12 cellular contexts compared by ENCODE assay signal in the genomic region with DNA sequence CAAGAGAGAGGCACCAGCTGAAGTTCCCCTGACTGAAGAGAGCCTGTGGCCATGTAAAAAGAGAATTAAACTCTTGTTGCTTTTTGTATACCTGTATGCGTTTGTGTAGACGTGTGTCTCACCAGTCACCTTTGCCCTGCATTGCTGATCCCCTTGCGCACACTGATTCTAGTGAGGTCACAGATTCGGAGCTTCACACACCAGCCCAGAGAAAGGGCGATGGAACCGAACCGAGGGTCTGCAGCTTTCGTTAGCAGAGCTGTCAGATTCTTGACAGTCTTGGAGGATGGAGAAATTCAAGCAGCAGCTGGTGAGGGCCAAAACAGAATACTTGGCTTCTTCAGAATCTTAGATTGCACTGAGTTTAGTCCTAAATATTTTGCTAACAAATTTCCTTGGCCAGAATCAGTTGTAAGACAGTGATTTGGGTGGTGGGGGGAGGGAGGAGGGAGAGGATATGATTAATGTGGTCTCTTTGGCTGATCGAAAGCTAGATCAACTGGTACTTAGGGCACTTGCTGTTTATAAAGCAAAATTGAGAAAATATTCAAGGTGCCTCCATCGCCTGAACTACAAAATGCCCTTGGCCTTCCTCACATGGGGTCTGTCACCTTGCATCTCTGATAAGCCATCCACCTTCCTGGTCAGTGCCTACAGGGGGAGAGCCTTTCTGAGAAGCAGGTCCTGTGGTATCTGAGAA.
DNase-seq lines count a peak whose midpoint lies in the region; ATAC-seq, FAIRE-seq and TF ChIP-seq lines count a peak whose summit lies in the region.
"Had no signal": no experiment of that assay in that cellular context is flagged by ENCODE, and none has a peak within 500 bp of the region (broad histone marks: within the 10 kb centered on the region; RNA-seq: fewer than 3 reads in every experiment).

No MANE protein-coding gene starts in this region.

- H3K4me2 ChIP-seq in BLaER1, result peak overlapping the region; percentile 97
- peak overlapping the region; percentile 64 for H3K4me2 ChIP-seq in GM23338
- peak overlapping the region; percentile 70 for H3K4me2 ChIP-seq in astrocyte (ENCODE audit: low read length)

- CTCF ChIA-PET in naive thymus-derived CD4-positive, alpha-beta T cell (lab: Charles Lee), result no interaction called here

- POLR2A ChIA-PET in naive thymus-derived CD4-positive, alpha-beta T cell (lab: Charles Lee), result no interaction called here

- ATAC-seq in GM23338 (no peak), left lobe of liver (no peak)
- ATAC-seq in naive thymus-derived CD4-positive, alpha-beta T cell, result no peak

- no peak for DNase-seq in GM23338 (ENCODE audit: low spot score)
- DNase-seq in astrocyte (ENCODE audit: low read depth), result no peak
- no peak for DNase-seq in naive thymus-derived CD4-positive, alpha-beta T cell
- DNase-seq in NCI-H1105 treated with DMSO at 0.1 percent for 48 hours (lab: John Stamatoyannopoulos, UW), result no peak
- DNase-seq in NCI-H748 (lab: John Stamatoyannopoulos, UW; ENCODE audit: unreplicated experiment), result no peak
- DNase-seq in left lobe of liver (ENCODE audit: low spot score), result no peak
- DNase-seq in activated effector memory CD4-positive, alpha-beta T cell treated with anti-CD3 and anti-CD28 coated beads, Interleukin-2, amount 50 U/mL, for 16 hours, result no peak
- DNase-seq: COR-L47; NCI-H1930; stimulated activated CD8-positive, alpha-beta memory T cell treated with anti-CD3 and anti-CD28 coated beads, Interleukin-4, amount 100 ng/mL, for 48 hours had no signal

- TF ChIP-seq CTCF in GM23338 (conservative IDR thresholded peaks at IDR 0.05; ENCODE audit: low read depth in 2 of 2) (no peak), astrocyte (IDR thresholded peaks at IDR 0.05; ENCODE audit: insufficient read depth, low read depth, low read length) (no peak)

- H3K36me3 ChIP-seq in BLaER1 (peaks cover 8% of the 10 kb centered on the region; the same call in 1 of the 2 replicates), GM23338 (ENCODE audit: insufficient read depth) (peaks cover 18% of the 10 kb centered on the region), astrocyte (ENCODE audit: insufficient read depth, low read length) (peaks cover 3% of the 10 kb centered on the region)
- H3K36me3 ChIP-seq in naive thymus-derived CD4-positive, alpha-beta T cell (ENCODE audit: control insufficient read depth in 2 of 3, insufficient read depth in 3 of 3, low read length in 3 of 3), result no peaks in the 10 kb centered on the region

- H3K9me3 Mint-ChIP-seq in GM23338 (no peaks in the 10 kb centered on the region), astrocyte (ENCODE audit: unreplicated experiment) (no peaks in the 10 kb centered on the region)
- peaks cover 0 to 2% (median 0%) of the 10 kb centered on the region in 11 donors for H3K9me3 Mint-ChIP-seq in naive thymus-derived CD4-positive, alpha-beta T cell
- H3K9me3 Mint-ChIP-seq: dendritic cell treated with granulocyte-macrophage colony-stimulating factor and Interleukin-4, amounts not matched to agents 40 ng/mL and 50 ng/mL, for 4 days had no signal

- no peaks in the 10 kb centered on the region for H4K20me1 ChIP-seq in BLaER1
- H4K20me1 ChIP-seq in GM23338 (replicated peaks; ENCODE audit: insufficient read depth), result no peaks in the 10 kb centered on the region
- no peaks in the 10 kb centered on the region for H4K20me1 ChIP-seq in astrocyte (ENCODE audit: insufficient read depth, low read length)

- H3K36me3 Mint-ChIP-seq in GM23338 (ENCODE audit: low read depth) (peaks cover 54% of the 10 kb centered on the region), astrocyte (ENCODE audit: low read depth, unreplicated experiment) (peaks cover 12% of the 10 kb centered on the region)
- H3K36me3 Mint-ChIP-seq in naive thymus-derived CD4-positive, alpha-beta T cell, result peaks cover 0 to 5% (median 0%) of the 10 kb centered on the region in 5 donors

- H3K4me1 Mint-ChIP-seq in GM23338 (peaks cover 34% of the 10 kb centered on the region), astrocyte (ENCODE audit: low read depth, unreplicated experiment) (peaks cover 41% of the 10 kb centered on the region)
- peaks cover 21 to 41% (median 35%) of the 10 kb centered on the region in 7 donors for H3K4me1 Mint-ChIP-seq in naive thymus-derived CD4-positive, alpha-beta T cell

- no peak for FAIRE-seq in astrocyte (lab: Jason Lieb, UNC)

- peak overlapping the region; percentile 96 for H3K27ac ChIP-seq in BLaER1
- H3K27ac ChIP-seq in GM23338 (ENCODE audit: low read depth), result peak overlapping the region; percentile 94
- H3K27ac ChIP-seq in astrocyte (ENCODE audit: low read depth, low read length), result no peak overlapping the region
- H3K27ac ChIP-seq in naive thymus-derived CD4-positive, alpha-beta T cell (ENCODE audit: low read depth, low read length), result no peak overlapping the region

- peaks cover 22% of the 10 kb centered on the region for H3F3A ChIP-seq in GM23338 (replicated peaks; ENCODE audit: low read depth)

- H2AFZ ChIP-seq in GM23338, result no peak overlapping the region
- no peak overlapping the region for H2AFZ ChIP-seq in astrocyte (ENCODE audit: low read depth, low read length)

- peak overlapping the region; percentile 78 for H3K9ac ChIP-seq in BLaER1
- no peak overlapping the region for H3K9ac ChIP-seq in astrocyte (ENCODE audit: low read length)

- intact Hi-C loops in naive thymus-derived CD4-positive, alpha-beta T cell (cut with micrococcal nuclease), result no loop called here

- peak overlapping the region; percentile 38; the same call in 2 of the 3 replicates for H3K4me3 Mint-ChIP-seq in GM23338
- no peak overlapping the region for H3K4me3 Mint-ChIP-seq in astrocyte (ENCODE audit: unreplicated experiment)
- H3K4me3 Mint-ChIP-seq in naive thymus-derived CD4-positive, alpha-beta T cell, result peak overlapping the region; percentile 39 to 92 (median 80)
- H3K4me3 Mint-ChIP-seq: dendritic cell treated with granulocyte-macrophage colony-stimulating factor and Interleukin-4, amounts not matched to agents 40 ng/mL and 50 ng/mL, for 4 days had no signal

- H3K27me3 Mint-ChIP-seq in GM23338 (ENCODE audit: insufficient read depth, low read depth, poor library complexity), result peaks cover 12% of the 10 kb centered on the region
- H3K27me3 Mint-ChIP-seq in astrocyte (ENCODE audit: low read depth, unreplicated experiment), result no peaks in the 10 kb centered on the region
- no peaks in the 10 kb centered on the region for H3K27me3 Mint-ChIP-seq in naive thymus-derived CD4-positive, alpha-beta T cell

- H3K4me3 ChIP-seq in BLaER1 (no peak overlapping the region), GM23338 (no peak overlapping the region), astrocyte (ENCODE audit: insufficient read depth, low read depth, low read length) (no peak overlapping the region)
- no peak overlapping the region for H3K4me3 ChIP-seq in naive thymus-derived CD4-positive, alpha-beta T cell (ENCODE audit: low read length)

- H3K9me2 ChIP-seq in GM23338 (ENCODE audit: insufficient read depth), result peaks cover 12% of the 10 kb centered on the region

- no peaks in the 10 kb centered on the region for H3K79me2 ChIP-seq in GM23338 (replicated peaks; ENCODE audit: insufficient read depth)
- no peaks in the 10 kb centered on the region for H3K79me2 ChIP-seq in astrocyte (ENCODE audit: insufficient read depth, low read length)

- H3K27me3 ChIP-seq in BLaER1, result no peaks in the 10 kb centered on the region
- no peaks in the 10 kb centered on the region for H3K27me3 ChIP-seq in GM23338 (ENCODE audit: insufficient read depth)
- H3K27me3 ChIP-seq in astrocyte (ENCODE audit: insufficient read depth, low read length), result no peaks in the 10 kb centered on the region
- no peaks in the 10 kb centered on the region for H3K27me3 ChIP-seq in naive thymus-derived CD4-positive, alpha-beta T cell (ENCODE audit: control insufficient read depth in 2 of 2, insufficient read depth in 2 of 2, low read length in 2 of 2)

- peaks cover 98% of the 10 kb centered on the region for H3K4me1 ChIP-seq in BLaER1
- peaks cover 26% of the 10 kb centered on the region for H3K4me1 ChIP-seq in GM23338 (ENCODE audit: insufficient read depth)
- peaks cover 26% of the 10 kb centered on the region for H3K4me1 ChIP-seq in astrocyte (ENCODE audit: insufficient read depth, low read length)
- peaks cover 0 to 25% of the 10 kb centered on the region in 2 donors for H3K4me1 ChIP-seq in naive thymus-derived CD4-positive, alpha-beta T cell (ENCODE audit: control insufficient read depth in 2 of 2, insufficient read depth in 2 of 2, low read length in 2 of 2)

- peak overlapping the region; percentile 95 for H3K27ac Mint-ChIP-seq in GM23338
- peak overlapping the region; percentile 92 for H3K27ac Mint-ChIP-seq in astrocyte (ENCODE audit: unreplicated experiment)
- peak overlapping the region in 6 of 9 donors; percentile 38 to 87 (median 80) for H3K27ac Mint-ChIP-seq in naive thymus-derived CD4-positive, alpha-beta T cell

- H3K9me3 ChIP-seq in BLaER1 (peaks cover 11% of the 10 kb centered on the region), astrocyte (ENCODE audit: insufficient read depth, low read depth, low read length) (no peaks in the 10 kb centered on the region)
- no peaks in the 10 kb centered on the region for H3K9me3 ChIP-seq in naive thymus-derived CD4-positive, alpha-beta T cell (ENCODE audit: control insufficient read depth in 2 of 3, low read length in 3 of 3)

TF ChIP-seq in GM23338, 12 proteins besides CTCF, POLR2A, EP300 and RAD21:
- TF ChIP-seq CREB1 (CRISPR knock-in tag; IDR thresholded peaks at IDR 0.05; ENCODE audit: low read depth) (no peak), JUNB (IDR thresholded peaks at IDR 0.05; ENCODE audit: unreplicated experiment) (no peak)

Comparison
In these comparisons a context has a peak if more than half of its experiments do, and no peak if none do; other contexts are left out.
1. H3K27ac ChIP-seq: peak in BLaER1 (single experiment) and GM23338 (single experiment); none in astrocyte (single experiment) and naive thymus-derived CD4-positive, alpha-beta T cell (single experiment).
2. Peak in every context shown above with its lines, with median percentiles within 50 percentile points of each other: H3K4me2 ChIP-seq and H3K27ac Mint-ChIP-seq.